Comparison of ENCODE assay signal across 25 cellular contexts in the genomic region with DNA sequence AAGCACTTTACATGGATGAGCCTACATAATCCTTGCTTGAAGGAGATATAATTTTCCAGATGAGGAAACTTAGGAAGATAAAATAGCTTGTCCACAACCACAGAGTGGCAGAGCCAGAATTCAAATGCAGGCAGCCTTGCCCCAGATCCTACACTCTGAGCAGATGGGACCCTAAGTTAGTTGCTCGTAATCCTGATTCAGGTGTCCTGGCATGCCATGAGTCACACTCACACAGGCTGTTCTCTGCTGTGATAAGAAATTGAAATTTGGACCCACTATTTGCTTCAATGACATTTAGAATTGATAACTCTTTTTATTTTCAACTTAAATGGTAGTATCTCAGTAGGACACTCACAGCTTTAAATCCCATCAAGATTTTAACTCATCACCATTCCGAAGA.
"Had no signal": no experiment of that assay in that cellular context is flagged by ENCODE, and none has a peak within 500 bp of the region (broad histone marks: within the 10 kb centered on the region; RNA-seq: fewer than 3 reads in every experiment).

No MANE protein-coding gene starts in this region.

- H3K9me3 ChIP-seq: gastrocnemius medialis, heart left ventricle, left ventricle myocardium inferior, transverse colon, uterus had no signal

- H3K27me3 ChIP-seq: dorsolateral prefrontal cortex, gastrocnemius medialis, heart left ventricle, transverse colon, uterus had no signal

- H3K27ac ChIP-seq: gastrocnemius medialis, heart left ventricle, left ventricle myocardium inferior, transverse colon, uterus had no signal

- H3K4me3 ChIP-seq: dorsolateral prefrontal cortex, gastrocnemius medialis, heart left ventricle, left ventricle myocardium inferior, transverse colon, uterus had no signal

- H3K36me3 ChIP-seq: uterus had no signal

- H3K4me1 ChIP-seq: gastrocnemius medialis, uterus had no signal

- DNase-seq: activated CD4-positive, alpha-beta T cell treated with anti-CD3 and anti-CD28 coated beads, Interleukin-2, amount 10 ng/mL, durations not matched to agents 24 days and 14 days; activated CD4-positive, CD25-positive, alpha-beta regulatory T cell; activated CD8-positive, alpha-beta T cell treated with anti-CD3 and anti-CD28 coated beads for 36 hours; activated naive CD4-positive, alpha-beta T cell treated with Interleukin-2 at 50 U/mL for 16 hours; activated naive CD8-positive, alpha-beta T cell treated with anti-CD3 and anti-CD28 coated beads, Interleukin-2, amount 10 ng/mL, durations not matched to agents 7 days and 5 days; activated T-cell treated with anti-CD3 and anti-CD28 coated beads, Interleukin-2, amount 50 U/mL, for 1 hour; amygdala; caudate nucleus; dorsolateral prefrontal cortex; erythroblast; gastrocnemius medialis; heart left ventricle; left ventricle myocardium inferior; mammary epithelial cell; midbrain; nephron progenitor cell; occipital lobe; stimulated activated CD4-positive, alpha-beta T cell treated with anti-CD3 and anti-CD28 coated beads, Interleukin-12 subunit alpha, Interleukin-12 subunit beta, amount 100 ng/mL, for 4 hours; stimulated activated CD4-positive, alpha-beta T cell treated with anti-CD3 and anti-CD28 coated beads, Interleukin-2, amount 100 ng/mL, for 24 hours; stimulated activated naive CD8-positive, alpha-beta T cell treated with anti-CD3 and anti-CD28 coated beads, Interleukin-15, Interleukin-2, amounts not matched to agents 100 U/mL and 50 U/mL, for 24 hours; substantia nigra; T1000; transverse colon; uterus had no signal

- ATAC-seq: activated CD8-positive, alpha-beta T cell treated with anti-CD3 and anti-CD28 coated beads for 36 hours; activated T-helper 17 cell treated with anti-CD3 and anti-CD28 coated beads, Interleukin-2, amount 50 U/mL, for 72 hours; gastrocnemius medialis; heart left ventricle; stimulated activated naive CD8-positive, alpha-beta T cell treated with anti-CD3 and anti-CD28 coated beads, Interleukin-15, Interleukin-2, amounts not matched to agents 100 U/mL and 50 U/mL, for 24 hours had no signal
